Comparison of ENCODE assay signal across 1 cellular context in genomic region chr6:73523434-73524123, GRCh38.
TF ChIP-seq lines count a peak whose summit lies in the region.

No MANE protein-coding gene starts in this region.

TF ChIP-seq in HepG2, 621 proteins besides CTCF, POLR2A, EP300 and RAD21 (continued from another document):
- TF ChIP-seq, protein P1, sequence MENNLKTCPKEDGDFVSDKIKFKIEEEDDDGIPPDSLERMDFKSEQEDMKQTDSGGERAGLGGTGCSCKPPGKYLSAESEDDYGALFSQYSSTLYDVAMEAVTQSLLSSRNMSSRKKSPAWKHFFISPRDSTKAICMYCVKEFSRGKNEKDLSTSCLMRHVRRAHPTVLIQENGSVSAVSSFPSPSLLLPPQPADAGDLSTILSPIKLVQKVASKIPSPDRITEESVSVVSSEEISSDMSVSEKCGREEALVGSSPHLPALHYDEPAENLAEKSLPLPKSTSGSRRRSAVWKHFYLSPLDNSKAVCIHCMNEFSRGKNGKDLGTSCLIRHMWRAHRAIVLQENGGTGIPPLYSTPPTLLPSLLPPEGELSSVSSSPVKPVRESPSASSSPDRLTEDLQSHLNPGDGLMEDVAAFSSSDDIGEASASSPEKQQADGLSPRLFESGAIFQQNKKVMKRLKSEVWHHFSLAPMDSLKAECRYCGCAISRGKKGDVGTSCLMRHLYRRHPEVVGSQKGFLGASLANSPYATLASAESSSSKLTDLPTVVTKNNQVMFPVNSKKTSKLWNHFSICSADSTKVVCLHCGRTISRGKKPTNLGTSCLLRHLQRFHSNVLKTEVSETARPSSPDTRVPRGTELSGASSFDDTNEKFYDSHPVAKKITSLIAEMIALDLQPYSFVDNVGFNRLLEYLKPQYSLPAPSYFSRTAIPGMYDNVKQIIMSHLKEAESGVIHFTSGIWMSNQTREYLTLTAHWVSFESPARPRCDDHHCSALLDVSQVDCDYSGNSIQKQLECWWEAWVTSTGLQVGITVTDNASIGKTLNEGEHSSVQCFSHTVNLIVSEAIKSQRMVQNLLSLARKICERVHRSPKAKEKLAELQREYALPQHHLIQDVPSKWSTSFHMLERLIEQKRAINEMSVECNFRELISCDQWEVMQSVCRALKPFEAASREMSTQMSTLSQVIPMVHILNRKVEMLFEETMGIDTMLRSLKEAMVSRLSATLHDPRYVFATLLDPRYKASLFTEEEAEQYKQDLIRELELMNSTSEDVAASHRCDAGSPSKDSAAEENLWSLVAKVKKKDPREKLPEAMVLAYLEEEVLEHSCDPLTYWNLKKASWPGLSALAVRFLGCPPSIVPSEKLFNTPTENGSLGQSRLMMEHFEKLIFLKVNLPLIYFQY (CRISPR knock-in tag; IDR thresholded peaks at IDR 0.05; ENCODE audit: borderline replicate concordance) = 0 out of 2 replicates have a peak, but pooled peaks have one; percentile 17
- TF ChIP-seq SPEN (CRISPR knock-in tag; IDR thresholded peaks at IDR 0.05; ENCODE audit: low read depth) = peak; percentile 69
- TF ChIP-seq, protein P2, sequence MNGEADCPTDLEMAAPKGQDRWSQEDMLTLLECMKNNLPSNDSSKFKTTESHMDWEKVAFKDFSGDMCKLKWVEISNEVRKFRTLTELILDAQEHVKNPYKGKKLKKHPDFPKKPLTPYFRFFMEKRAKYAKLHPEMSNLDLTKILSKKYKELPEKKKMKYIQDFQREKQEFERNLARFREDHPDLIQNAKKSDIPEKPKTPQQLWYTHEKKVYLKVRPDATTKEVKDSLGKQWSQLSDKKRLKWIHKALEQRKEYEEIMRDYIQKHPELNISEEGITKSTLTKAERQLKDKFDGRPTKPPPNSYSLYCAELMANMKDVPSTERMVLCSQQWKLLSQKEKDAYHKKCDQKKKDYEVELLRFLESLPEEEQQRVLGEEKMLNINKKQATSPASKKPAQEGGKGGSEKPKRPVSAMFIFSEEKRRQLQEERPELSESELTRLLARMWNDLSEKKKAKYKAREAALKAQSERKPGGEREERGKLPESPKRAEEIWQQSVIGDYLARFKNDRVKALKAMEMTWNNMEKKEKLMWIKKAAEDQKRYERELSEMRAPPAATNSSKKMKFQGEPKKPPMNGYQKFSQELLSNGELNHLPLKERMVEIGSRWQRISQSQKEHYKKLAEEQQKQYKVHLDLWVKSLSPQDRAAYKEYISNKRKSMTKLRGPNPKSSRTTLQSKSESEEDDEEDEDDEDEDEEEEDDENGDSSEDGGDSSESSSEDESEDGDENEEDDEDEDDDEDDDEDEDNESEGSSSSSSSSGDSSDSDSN (CRISPR knock-in tag; IDR thresholded peaks at IDR 0.05) = peak; percentile 90
- TF ChIP-seq ARID5B (CRISPR knock-in tag; IDR thresholded peaks at IDR 0.05) = peak; percentile 67; the same call in 1 of the 2 replicates
- no peak for TF ChIP-seq NKX3-1 (CRISPR knock-in tag; IDR thresholded peaks at IDR 0.05)
- no peak for TF ChIP-seq RFX3 (CRISPR knock-in tag; IDR thresholded peaks at IDR 0.05)
- peak; percentile 46 for TF ChIP-seq TEAD3 (CRISPR knock-in tag; optimal IDR thresholded peaks at IDR 0.05; ENCODE audit: borderline replicate concordance)
- TF ChIP-seq, protein P3, sequence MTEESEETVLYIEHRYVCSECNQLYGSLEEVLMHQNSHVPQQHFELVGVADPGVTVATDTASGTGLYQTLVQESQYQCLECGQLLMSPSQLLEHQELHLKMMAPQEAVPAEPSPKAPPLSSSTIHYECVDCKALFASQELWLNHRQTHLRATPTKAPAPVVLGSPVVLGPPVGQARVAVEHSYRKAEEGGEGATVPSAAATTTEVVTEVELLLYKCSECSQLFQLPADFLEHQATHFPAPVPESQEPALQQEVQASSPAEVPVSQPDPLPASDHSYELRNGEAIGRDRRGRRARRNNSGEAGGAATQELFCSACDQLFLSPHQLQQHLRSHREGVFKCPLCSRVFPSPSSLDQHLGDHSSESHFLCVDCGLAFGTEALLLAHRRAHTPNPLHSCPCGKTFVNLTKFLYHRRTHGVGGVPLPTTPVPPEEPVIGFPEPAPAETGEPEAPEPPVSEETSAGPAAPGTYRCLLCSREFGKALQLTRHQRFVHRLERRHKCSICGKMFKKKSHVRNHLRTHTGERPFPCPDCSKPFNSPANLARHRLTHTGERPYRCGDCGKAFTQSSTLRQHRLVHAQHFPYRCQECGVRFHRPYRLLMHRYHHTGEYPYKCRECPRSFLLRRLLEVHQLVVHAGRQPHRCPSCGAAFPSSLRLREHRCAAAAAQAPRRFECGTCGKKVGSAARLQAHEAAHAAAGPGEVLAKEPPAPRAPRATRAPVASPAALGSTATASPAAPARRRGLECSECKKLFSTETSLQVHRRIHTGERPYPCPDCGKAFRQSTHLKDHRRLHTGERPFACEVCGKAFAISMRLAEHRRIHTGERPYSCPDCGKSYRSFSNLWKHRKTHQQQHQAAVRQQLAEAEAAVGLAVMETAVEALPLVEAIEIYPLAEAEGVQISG (CRISPR knock-in tag; IDR thresholded peaks at IDR 0.05) = peak; percentile 84
- TF ChIP-seq ZNF615 (CRISPR knock-in tag; IDR thresholded peaks at IDR 0.05; ENCODE audit: borderline replicate concordance) = no peak
- no peak for TF ChIP-seq USF2 (IDR thresholded peaks at IDR 0.05; ENCODE audit: low read depth, low read length)
- TF ChIP-seq USF2 (CRISPR knock-in tag; IDR thresholded peaks at IDR 0.05; ENCODE audit: borderline replicate concordance) = peak; percentile 56
- no peak for TF ChIP-seq ZKSCAN5 (CRISPR knock-in tag; IDR thresholded peaks at IDR 0.05)
